In genomic region chr11:66440940-66441282, GRCh38 we compare ENCODE assay signal across 4 cellular contexts. TPM values are rescaled to one million over a fixed set of nuclear protein-coding genes. Genes with fewer than 3 reads are reported as not detected.
"Had no signal": no experiment of that assay in that cellular context is flagged by ENCODE, and none has a peak within 500 bp of the region (broad histone marks: within the 10 kb centered on the region; RNA-seq: fewer than 3 reads in every experiment).

No MANE protein-coding gene starts in this region.

RNA-seq across cellular contexts. Expression of gene NPAS4, which starts 20.1 kb away (rescaled TPM):
- total RNA-seq: LHCN-M2, M059J, MCF 10A, NCI-H460 had no signal
